Comparison of ENCODE assay signal across 18 cellular contexts in the genomic region with DNA sequence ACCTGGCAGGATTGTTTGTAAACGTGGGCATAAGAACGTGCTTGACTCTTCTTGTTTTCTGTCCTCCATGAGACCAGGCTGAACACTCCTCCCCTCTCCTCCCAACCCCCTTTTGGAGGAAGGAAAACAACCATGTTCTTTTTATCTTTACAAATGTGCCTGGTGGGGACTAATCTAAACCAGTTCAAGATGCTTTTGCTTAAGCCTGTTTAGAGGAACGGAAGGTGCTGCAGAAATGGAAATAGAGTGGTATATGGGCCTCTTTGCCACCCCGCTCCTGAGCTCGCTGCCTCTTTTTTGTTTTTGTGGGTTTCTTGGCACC.
A peak's percentile ranks its signal among the peaks of the same experiment; 100 is the strongest.
DNase-seq lines count a peak whose midpoint lies in the region; ATAC-seq, FAIRE-seq and TF ChIP-seq lines count a peak whose summit lies in the region.
"Had no signal": no experiment of that assay in that cellular context is flagged by ENCODE, and none has a peak within 500 bp of the region (broad histone marks: within the 10 kb centered on the region; RNA-seq: fewer than 3 reads in every experiment).

No MANE protein-coding gene starts in this region.

- TF ChIP-seq CTCF in CD8-positive, alpha-beta T cell (IDR thresholded peaks at IDR 0.05) = no peak
- no peak for TF ChIP-seq CTCF in lung (IDR thresholded peaks at IDR 0.05; ENCODE audit: control extremely low read depth, extremely low read depth)

- no peak for ATAC-seq in CD8-positive, alpha-beta T cell
- ATAC-seq in SK-N-SH treated with all-trans-retinoic acid at 6 μM for 48 hours (no peak), lung (ENCODE audit: insufficient read depth, low FRiP score) (peak; percentile 56), GM19395 (IDR thresholded peaks at IDR 0.05; ENCODE audit: unreplicated experiment) (no peak)
- ATAC-seq: activated CD8-positive, alpha-beta T cell treated with anti-CD3 and anti-CD28 coated beads, Interleukin-2, amount 10 ng/mL, durations not matched to agents 7 days and 5 days had no signal

- CTCF ChIA-PET in CD8-positive, alpha-beta T cell (lab: Charles Lee) = no interaction called here

- peak overlapping the region in 1 of 3 donors; percentile 68 for H3K9ac ChIP-seq in skeletal muscle tissue (ENCODE audit: low read depth in 1 of 3, low read length in 3 of 3)
- H3K9ac ChIP-seq: parathyroid adenoma had no signal

- no peak overlapping the region for H3K27ac ChIP-seq in CD8-positive, alpha-beta T cell (ENCODE audit: low read depth, low read length)
- H3K27ac ChIP-seq in lung (ENCODE audit: low read depth in 1 of 2, low read length in 1 of 2) = no peak overlapping the region
- H3K27ac ChIP-seq in skeletal muscle tissue (ENCODE audit: low read depth, low read length) = peak overlapping the region; percentile 31
- H3K27ac ChIP-seq: parathyroid adenoma had no signal

- TF ChIP-seq POLR2A in GM12891 (IDR thresholded peaks at IDR 0.05; ENCODE audit: low read depth, low read length) = no peak

- no peaks in the 10 kb centered on the region for H3K27me3 ChIP-seq in CD8-positive, alpha-beta T cell (ENCODE audit: insufficient read depth, low read length)
- H3K27me3 ChIP-seq in lung (ENCODE audit: control insufficient read depth, insufficient read depth) (no peaks in the 10 kb centered on the region), skeletal muscle tissue (ENCODE audit: control insufficient read depth in 3 of 3, insufficient read depth in 3 of 3, low read length in 3 of 3) (no peaks in the 10 kb centered on the region)

- H3K4me1 ChIP-seq in CD8-positive, alpha-beta T cell (ENCODE audit: insufficient read depth, low read length) = no peaks in the 10 kb centered on the region
- H3K4me1 ChIP-seq in lung (ENCODE audit: control insufficient read depth in 2 of 2, insufficient read depth in 2 of 2, low read length in 2 of 2) (peaks cover 2 to 3% of the 10 kb centered on the region in 2 donors), skeletal muscle tissue (ENCODE audit: control insufficient read depth in 3 of 3, insufficient read depth in 3 of 3, low read length in 3 of 3) (peaks cover 13 to 41% (median 28%) of the 10 kb centered on the region in 3 donors)

- FAIRE-seq in GM12891 (lab: Jason Lieb, UNC) = no peak
- FAIRE-seq: HTR-8/SVneo had no signal

- no peak overlapping the region for H3K4me3 Mint-ChIP-seq in CD8-positive, alpha-beta T cell
- H3K4me3 Mint-ChIP-seq: activated B cell treated with CpG ODN at 0.5 μM for 24 hours; activated CD8-positive, alpha-beta T cell treated with anti-CD3 and anti-CD28 coated beads, Interleukin-2, amount 10 ng/mL, durations not matched to agents 7 days and 5 days; activated naive CD4-positive, alpha-beta T cell treated with anti-CD3 and anti-CD28 coated beads, Interleukin-2, amount 50 U/mL, for 24 hours had no signal

- intact Hi-C loops in CD8-positive, alpha-beta T cell (cut with DNase I, micrococcal nuclease) = no loop called here

- DNase-seq in CD8-positive, alpha-beta T cell = no peak
- no peak for DNase-seq in lung (ENCODE audit: low spot score)
- no peak for DNase-seq in GM12891 (ENCODE audit: insufficient read length, low spot score)
- no peak for DNase-seq in NCI-H510A (lab: John Stamatoyannopoulos, UW)
- DNase-seq: activated B cell treated with CpG ODN at 0.5 μM for 24 hours; activated CD8-positive, alpha-beta T cell treated with anti-CD3 and anti-CD28 coated beads, Interleukin-2, amount 10 ng/mL, durations not matched to agents 7 days and 5 days; activated T-cell treated with anti-CD3 and anti-CD28 coated beads, Interleukin-2, amount 50 U/mL, for 48 hours; COR-L47; Right ventricle myocardium superior; stimulated activated CD4-positive, alpha-beta T cell treated with anti-CD3 and anti-CD28 coated beads, Interleukin-4, amount 100 ng/mL, for 24 hours; T-helper 2 cell had no signal

- peaks cover 8% of the 10 kb centered on the region for H3K36me3 Mint-ChIP-seq in CD8-positive, alpha-beta T cell

- H3K4me3 ChIP-seq in CD8-positive, alpha-beta T cell (ENCODE audit: low read depth, low read length) = no peak overlapping the region
- no peak overlapping the region for H3K4me3 ChIP-seq in lung
- no peak overlapping the region for H3K4me3 ChIP-seq in skeletal muscle tissue (ENCODE audit: low read length in 3 of 3)
- H3K4me3 ChIP-seq: skin epidermis had no signal

- H3K4me1 Mint-ChIP-seq in CD8-positive, alpha-beta T cell (ENCODE audit: low read depth) = peaks cover 12% of the 10 kb centered on the region
- H3K4me1 Mint-ChIP-seq: activated B cell treated with CpG ODN at 0.5 μM for 24 hours had no signal

- no peaks in the 10 kb centered on the region for H3K27me3 Mint-ChIP-seq in CD8-positive, alpha-beta T cell (ENCODE audit: low read depth)
- H3K27me3 Mint-ChIP-seq: activated B cell treated with CpG ODN at 0.5 μM for 24 hours; activated naive CD4-positive, alpha-beta T cell treated with anti-CD3 and anti-CD28 coated beads, Interleukin-2, amount 50 U/mL, for 24 hours had no signal

- no peaks in the 10 kb centered on the region for H3K9me3 ChIP-seq in CD8-positive, alpha-beta T cell (ENCODE audit: low read length)
- H3K9me3 ChIP-seq in lung (ENCODE audit: control insufficient read depth in 2 of 2, insufficient read depth in 1 of 2, low read length in 1 of 2) (no peaks in the 10 kb centered on the region), skeletal muscle tissue (ENCODE audit: control insufficient read depth in 3 of 3, low read length in 3 of 3) (no peaks in the 10 kb centered on the region)

- 22 to 42% methylated on average over 5 of the region's 5 CpGs for WGBS in lung, 2 donors

- no peaks in the 10 kb centered on the region for H3K9me3 Mint-ChIP-seq in CD8-positive, alpha-beta T cell
- H3K9me3 Mint-ChIP-seq: activated B cell treated with CpG ODN at 0.5 μM for 24 hours; activated naive CD4-positive, alpha-beta T cell treated with anti-CD3 and anti-CD28 coated beads, Interleukin-2, amount 50 U/mL, for 24 hours had no signal

- peak overlapping the region; percentile 19 for H3K27ac Mint-ChIP-seq in CD8-positive, alpha-beta T cell
- H3K27ac Mint-ChIP-seq: activated B cell treated with CpG ODN at 0.5 μM for 24 hours; activated CD8-positive, alpha-beta T cell treated with anti-CD3 and anti-CD28 coated beads, Interleukin-2, amount 10 ng/mL, durations not matched to agents 7 days and 5 days; activated naive CD4-positive, alpha-beta T cell treated with anti-CD3 and anti-CD28 coated beads, Interleukin-2, amount 50 U/mL, for 24 hours had no signal

- no peaks in the 10 kb centered on the region for H3K36me3 ChIP-seq in CD8-positive, alpha-beta T cell (ENCODE audit: insufficient read depth, low read length)
- H3K36me3 ChIP-seq in lung (ENCODE audit: control insufficient read depth in 2 of 2, insufficient read depth in 2 of 2, low read length in 2 of 2) = no peaks in the 10 kb centered on the region
- H3K36me3 ChIP-seq in skeletal muscle tissue (ENCODE audit: control insufficient read depth in 3 of 3, insufficient read depth in 3 of 3, low read length in 3 of 3) = no peaks in the 10 kb centered on the region

- POLR2A ChIA-PET in CD8-positive, alpha-beta T cell (lab: Charles Lee) = no interaction called here

TF ChIP-seq in SK-N-SH treated with all-trans-retinoic acid at 6 μM for 48 hours, 23 proteins besides CTCF, POLR2A, EP300 and RAD21:
- TF ChIP-seq GLIS3 (CRISPR knock-in tag; IDR thresholded peaks at IDR 0.05) (no peak), TCF4 (CRISPR knock-in tag; IDR thresholded peaks at IDR 0.05; ENCODE audit: borderline replicate concordance) (peak; percentile 67; the same call in 1 of the 2 replicates)

TF ChIP-seq in GM12891, 5 proteins besides CTCF, POLR2A, EP300 and RAD21:
- TF ChIP-seq TAF1 (IDR thresholded peaks at IDR 0.05; ENCODE audit: low read depth, low read length) (no peak), PAX5 (IDR thresholded peaks at IDR 0.05; ENCODE audit: insufficient read depth, low read length, severe bottlenecking) (no peak), SPI1 (IDR thresholded peaks at IDR 0.05; ENCODE audit: low read depth, low read length) (no peak), POLR2AphosphoS5 (IDR thresholded peaks at IDR 0.05; ENCODE audit: low read depth, low read length) (no peak)
